8 cellular contexts compared by ENCODE assay signal in genomic region chr7:154493594-154493993, GRCh38.
"Had no signal": no experiment of that assay in that cellular context is flagged by ENCODE, and none has a peak within 500 bp of the region (broad histone marks: within the 10 kb centered on the region; RNA-seq: fewer than 3 reads in every experiment).

No MANE protein-coding gene starts in this region.

- H2AFZ ChIP-seq: GM23248 had no signal

- H3K9ac ChIP-seq: GM23248, KMS-11 had no signal

- DNase-seq: GM23248, GOT3, H9, HCEC 1CT, KBM-7 had no signal

- FAIRE-seq: H54, HTR-8/SVneo had no signal

- H3K4me2 ChIP-seq: KMS-11 had no signal

- H3K27ac ChIP-seq: GM23248, KMS-11 had no signal

- H3K4me3 ChIP-seq: GM23248 had no signal
